In genomic region chr1:206050655-206051235, GRCh38 we compare ENCODE assay signal across 8 cellular contexts. TPM values are rescaled to one million over a fixed set of nuclear protein-coding genes. Genes with fewer than 3 reads are reported as not detected.
A peak's percentile ranks its signal among the peaks of the same experiment; 100 is the strongest.
DNase-seq lines count a peak whose midpoint lies in the region; ATAC-seq and TF ChIP-seq lines count a peak whose summit lies in the region.

No MANE protein-coding gene starts in this region.

- no peaks in the 10 kb centered on the region for H3K9me3 Mint-ChIP-seq in HFFc6

- TF ChIP-seq POLR2A in esophagus muscularis mucosa (IDR thresholded peaks at IDR 0.05; ENCODE audit: low read depth): no peak

- no peak overlapping the region for H3K27ac Mint-ChIP-seq in HFFc6

- H3K36me3 ChIP-seq in esophagus muscularis mucosa: no peaks in the 10 kb centered on the region

- no peaks in the 10 kb centered on the region for H3K4me1 Mint-ChIP-seq in HFFc6 (ENCODE audit: low read depth)

- H3K4me3 ChIP-seq in esophagus muscularis mucosa: no peak overlapping the region

- H3K27me3 ChIP-seq in esophagus muscularis mucosa: no peaks in the 10 kb centered on the region

- peaks cover 46% of the 10 kb centered on the region for H3K27me3 Mint-ChIP-seq in HFFc6 (ENCODE audit: insufficient read depth)

- no peak for TF ChIP-seq EP300 in esophagus muscularis mucosa (IDR thresholded peaks at IDR 0.05)

- intact Hi-C loops in sciatic nerve (cut with DNase I) (no loop called here), esophagus muscularis mucosa (cut with DNase I) (no loop called here)

- no peaks in the 10 kb centered on the region for H3K36me3 Mint-ChIP-seq in HFFc6 (ENCODE audit: low read depth)

- H3K27ac ChIP-seq in esophagus muscularis mucosa (replicated peaks in 1 of 4): no peak overlapping the region

- ATAC-seq in GM21723 (IDR thresholded peaks at IDR 0.05; ENCODE audit: unreplicated experiment) (peak; percentile 84), sciatic nerve (peak; percentile 44)

- 0 out of 3 replicates have a peak, but pooled peaks have one; percentile 9 for TF ChIP-seq CTCF in GM12872 (IDR thresholded peaks at IDR 0.05; ENCODE audit: insufficient read depth, low read depth, low read length)
- TF ChIP-seq CTCF in HFFc6 (IDR thresholded peaks at IDR 0.05): no peak
- no peak for TF ChIP-seq CTCF in esophagus muscularis mucosa (IDR thresholded peaks at IDR 0.05)

- H3K4me3 Mint-ChIP-seq in HFFc6: no peak overlapping the region

- DNase-seq in M059J (ENCODE audit: low read depth): peak; percentile 39
- peak; percentile 34 for DNase-seq in activated T-cell treated with anti-CD3 and anti-CD28 coated beads for 4 hours
- DNase-seq in sciatic nerve (ENCODE audit: low spot score): no peak
- DNase-seq in midbrain (lab: John Stamatoyannopoulos, UW): no peak
- DNase-seq in HFFc6: no peak
- no peak for DNase-seq in esophagus muscularis mucosa (ENCODE audit: extremely low spot score)

- WGBS in esophagus muscularis mucosa: 80% methylated on average over 6 of the region's 6 CpGs

- no peaks in the 10 kb centered on the region for H3K9me3 ChIP-seq in esophagus muscularis mucosa

- H3K4me1 ChIP-seq in esophagus muscularis mucosa: no peaks in the 10 kb centered on the region

RNA-seq across cellular contexts. Expression of gene RHEX, which starts 2.2 kb away (rescaled TPM):
- total RNA-seq in M059J (2014; rRNA removed; shearing (Covaris generic)): not detected in 2 replicates
- total RNA-seq in sciatic nerve (1.2 TPM), esophagus muscularis mucosa (10 to 100 TPM in 1 of 4 donors, 1 to 10 TPM in 2, under 1 TPM in 1; 0.45 to 11.2 (median 7.7) TPM)
- total RNA-seq in HFFc6 (2021; fragmentation: NEBNext Ultra II Directional; extraction: Animal tissue kit (Norgen Biotek cat#: 25700)): not detected

RNA-seq across cellular contexts. Expression of gene CTSE, which starts 27.1 kb away (rescaled TPM):
- total RNA-seq in M059J (2014; rRNA removed; shearing (Covaris generic)): not detected in 2 replicates
- total RNA-seq in sciatic nerve (1.1 TPM), esophagus muscularis mucosa (under 1 TPM in 1 of 4 donors, not detected in 3; 0.13 TPM)
- total RNA-seq in HFFc6 (2021; fragmentation: NEBNext Ultra II Directional; extraction: Animal tissue kit (Norgen Biotek cat#: 25700)): not detected

RNA-seq across cellular contexts. Expression of gene RAB7B, which starts 47.5 kb away (rescaled TPM):
- total RNA-seq in M059J (2014; rRNA removed; shearing (Covaris generic)): 0.44 and 0.69 TPM in 2 replicates
- total RNA-seq in sciatic nerve (5.1 TPM), esophagus muscularis mucosa (1 to 10 TPM in 3 of 4 donors, under 1 TPM in 1; 0.32 to 2.5 (median 1.8) TPM)
- 1 to 10 TPM; 2.6 to 6.6 (median 5.3) TPM for total RNA-seq in HFFc6 (2021; fragmentation: NEBNext Ultra II Directional; extraction: Animal tissue kit (Norgen Biotek cat#: 25700))

Comparison
In these comparisons a context has a peak if more than half of its experiments do, and no peak if none do; other contexts are left out.
1. DNase-seq: peak in M059J (single experiment) and activated T-cell treated with anti-CD3 and anti-CD28 coated beads for 4 hours (single experiment); none in sciatic nerve (single experiment), midbrain (single experiment), HFFc6 (single experiment) and esophagus muscularis mucosa (single experiment).